ENCODE assay signal across 40 cellular contexts in genomic region chr17:82410014-82410716, GRCh38. TPM values are rescaled to one million over a fixed set of nuclear protein-coding genes. Genes with fewer than 3 reads are reported as not detected.
"Had no signal": no experiment of that assay in that cellular context is flagged by ENCODE, and none has a peak within 500 bp of the region (broad histone marks: within the 10 kb centered on the region; RNA-seq: fewer than 3 reads in every experiment).

No MANE protein-coding gene starts in this region.

- DNase-seq: activated CD4-positive, alpha-beta memory T cell treated with anti-CD3 and anti-CD28 coated beads for 36 hours; activated CD4-positive, alpha-beta T cell treated with anti-CD3 and anti-CD28 coated beads for 36 hours; activated CD4-positive, alpha-beta T cell treated with anti-CD3 and anti-CD28 coated beads, Interleukin-2, amount 10 ng/mL, durations not matched to agents 24 days and 14 days; activated CD4-positive, CD25-positive, alpha-beta regulatory T cell; activated CD4-positive, CD25-positive, alpha-beta regulatory T cell treated with anti-CD3 and anti-CD28 coated beads, Interleukin-2, amount 50 U/mL, for 72 hours; activated CD8-positive, alpha-beta memory T cell treated with anti-CD3 and anti-CD28 coated beads, Interleukin-2, amount 10 ng/mL, durations not matched to agents 7 days and 5 days; activated CD8-positive, alpha-beta memory T cell treated with anti-CD3 and anti-CD28 coated beads, Interleukin-2, amount 50 U/mL, for 4 hours; activated CD8-positive, alpha-beta T cell treated with anti-CD3 and anti-CD28 coated beads, Interleukin-2, amount 10 ng/mL, durations not matched to agents 7 days and 5 days; activated effector memory CD4-positive, alpha-beta T cell treated with anti-CD3 and anti-CD28 coated beads, Interleukin-2, amount 50 U/mL, for 16 hours; activated naive CD4-positive, alpha-beta T cell treated with anti-CD3 and anti-CD28 coated beads for 36 hours; activated naive CD8-positive, alpha-beta T cell treated with anti-CD3 and anti-CD28 coated beads, Interleukin-2, amount 10 ng/mL, durations not matched to agents 7 days and 5 days; activated T-cell treated with anti-CD3 and anti-CD28 coated beads, Interleukin-2, amount 50 U/mL, for 1 hour; activated T-cell treated with anti-CD3 and anti-CD28 coated beads, Interleukin-2, amount 50 U/mL, for 48 hours; central memory CD4-positive, alpha-beta T cell; cerebellar nuclear complex; colonic mucosa; effector CD8-positive, alpha-beta T cell; esophagus squamous epithelium; foreskin melanocyte; heart right ventricle; T-helper 17 cell; T1000 had no signal

- H3K4me3 ChIP-seq: ascending aorta, breast epithelium, cardiac muscle cell, colonic mucosa, esophagus squamous epithelium, gastroesophageal sphincter, heart right ventricle had no signal

- H3K27ac Mint-ChIP-seq: activated CD4-positive, alpha-beta memory T cell treated with anti-CD3 and anti-CD28 coated beads for 36 hours; activated CD4-positive, alpha-beta T cell treated with anti-CD3 and anti-CD28 coated beads for 36 hours; activated CD4-positive, alpha-beta T cell treated with anti-CD3 and anti-CD28 coated beads, Interleukin-2, amount 10 ng/mL, durations not matched to agents 24 days and 14 days; activated CD8-positive, alpha-beta memory T cell treated with anti-CD3 and anti-CD28 coated beads, Interleukin-2, amount 10 ng/mL, durations not matched to agents 7 days and 5 days; activated CD8-positive, alpha-beta T cell treated with anti-CD3 and anti-CD28 coated beads, Interleukin-2, amount 10 ng/mL, durations not matched to agents 7 days and 5 days; activated naive CD4-positive, alpha-beta T cell treated with anti-CD3 and anti-CD28 coated beads for 36 hours; activated naive CD8-positive, alpha-beta T cell treated with anti-CD3 and anti-CD28 coated beads, Interleukin-2, amount 10 ng/mL, durations not matched to agents 7 days and 5 days; activated T-helper 1 cell treated with anti-CD3 and anti-CD28 coated beads, Interleukin-12 subunit alpha, Interleukin-12 subunit beta, Interleukin-2, Interleukin-4 antibody, amounts not matched to agents 30 ng/mL and 10 ng/mL and 1 ng/mL, durations not matched to agents 14 hours and 24 hours and 36 hours; activated T-helper 2 cell treated with anti-CD3 and anti-CD28 coated beads, Interferon-gamma antibody, Interleukin-2, Interleukin-4, amounts not matched to agents 10 μg/mL and 5 μg/mL and 100 μg/mL, durations not matched to agents 14 hours and 24 hours and 36 hours; brain; T-helper 2 cell treated with Interferon-gamma antibody and Interleukin-4, amounts not matched to agents 5 μg/mL and 100 μg/mL, for 36 hours had no signal

- H3K27me3 ChIP-seq: ascending aorta, breast epithelium, cardiac muscle cell, colonic mucosa, esophagus squamous epithelium, gastroesophageal sphincter, heart right ventricle had no signal

- H3K27ac ChIP-seq: ascending aorta, breast epithelium, cardiac muscle cell, colonic mucosa, epithelial cell of prostate, esophagus squamous epithelium, gastroesophageal sphincter, heart right ventricle had no signal

- H3K27me3 Mint-ChIP-seq: activated CD4-positive, alpha-beta memory T cell treated with anti-CD3 and anti-CD28 coated beads for 36 hours; activated CD4-positive, alpha-beta T cell treated with anti-CD3 and anti-CD28 coated beads for 36 hours; activated CD4-positive, alpha-beta T cell treated with anti-CD3 and anti-CD28 coated beads, Interleukin-2, amount 10 ng/mL, durations not matched to agents 24 days and 14 days; activated CD8-positive, alpha-beta memory T cell treated with anti-CD3 and anti-CD28 coated beads, Interleukin-2, amount 10 ng/mL, durations not matched to agents 7 days and 5 days; activated naive CD8-positive, alpha-beta T cell treated with anti-CD3 and anti-CD28 coated beads, Interleukin-2, amount 10 ng/mL, durations not matched to agents 7 days and 5 days; T-helper 17 cell had no signal

- H3K36me3 ChIP-seq: breast epithelium, cardiac muscle cell, colonic mucosa had no signal

- FAIRE-seq: endometrium, endothelial cell of umbilical vein had no signal

- ATAC-seq: activated CD4-positive, alpha-beta T cell treated with anti-CD3 and anti-CD28 coated beads for 36 hours; activated CD8-positive, alpha-beta memory T cell treated with anti-CD3 and anti-CD28 coated beads, Interleukin-2, amount 10 ng/mL, durations not matched to agents 7 days and 5 days; activated CD8-positive, alpha-beta T cell treated with anti-CD3 and anti-CD28 coated beads, Interleukin-2, amount 10 ng/mL, durations not matched to agents 7 days and 5 days; activated naive CD4-positive, alpha-beta T cell treated with anti-CD3 and anti-CD28 coated beads, Interleukin-2, amount 50 U/mL, for 72 hours; gastroesophageal sphincter; heart right ventricle; T-helper 17 cell had no signal

- H3K4me1 ChIP-seq: ascending aorta, breast epithelium, colonic mucosa had no signal

- H3K9me3 ChIP-seq: ascending aorta, breast epithelium, colonic mucosa, esophagus squamous epithelium, gastroesophageal sphincter, heart right ventricle had no signal

- H3K9me3 Mint-ChIP-seq: activated CD4-positive, alpha-beta memory T cell treated with anti-CD3 and anti-CD28 coated beads for 36 hours; activated CD4-positive, alpha-beta T cell treated with anti-CD3 and anti-CD28 coated beads, Interleukin-2, amount 10 ng/mL, durations not matched to agents 24 days and 14 days; activated naive CD4-positive, alpha-beta T cell treated with anti-CD3 and anti-CD28 coated beads for 36 hours; activated naive CD4-positive, alpha-beta T cell treated with anti-CD3 and anti-CD28 coated beads, Interleukin-2, amount 50 U/mL, for 72 hours; activated naive CD8-positive, alpha-beta T cell treated with anti-CD3 and anti-CD28 coated beads, Interleukin-2, amount 10 ng/mL, durations not matched to agents 7 days and 5 days; activated T-helper 1 cell treated with anti-CD3 and anti-CD28 coated beads, Interleukin-12 subunit alpha, Interleukin-12 subunit beta, Interleukin-2, Interleukin-4 antibody, amounts not matched to agents 30 ng/mL and 10 ng/mL and 1 ng/mL, durations not matched to agents 14 hours and 24 hours and 36 hours; activated T-helper 2 cell treated with anti-CD3 and anti-CD28 coated beads, Interferon-gamma antibody, Interleukin-2, Interleukin-4, amounts not matched to agents 10 μg/mL and 5 μg/mL and 100 μg/mL, durations not matched to agents 14 hours and 24 hours and 36 hours; T-helper 2 cell treated with Interferon-gamma antibody and Interleukin-4, amounts not matched to agents 5 μg/mL and 100 μg/mL, for 36 hours had no signal

- H3K4me3 Mint-ChIP-seq: activated CD4-positive, alpha-beta memory T cell treated with anti-CD3 and anti-CD28 coated beads for 36 hours; activated CD4-positive, alpha-beta T cell treated with anti-CD3 and anti-CD28 coated beads for 36 hours; activated CD4-positive, alpha-beta T cell treated with anti-CD3 and anti-CD28 coated beads, Interleukin-2, amount 10 ng/mL, durations not matched to agents 24 days and 14 days; activated CD8-positive, alpha-beta memory T cell treated with anti-CD3 and anti-CD28 coated beads, Interleukin-2, amount 10 ng/mL, durations not matched to agents 7 days and 5 days; activated CD8-positive, alpha-beta T cell treated with anti-CD3 and anti-CD28 coated beads, Interleukin-2, amount 10 ng/mL, durations not matched to agents 7 days and 5 days; activated naive CD4-positive, alpha-beta T cell treated with anti-CD3 and anti-CD28 coated beads for 36 hours; activated naive CD8-positive, alpha-beta T cell treated with anti-CD3 and anti-CD28 coated beads, Interleukin-2, amount 10 ng/mL, durations not matched to agents 7 days and 5 days; activated T-helper 1 cell treated with anti-CD3 and anti-CD28 coated beads, Interleukin-12 subunit alpha, Interleukin-12 subunit beta, Interleukin-2, Interleukin-4 antibody, amounts not matched to agents 30 ng/mL and 10 ng/mL and 1 ng/mL, durations not matched to agents 14 hours and 24 hours and 36 hours; brain; T-helper 17 cell; T-helper 2 cell treated with Interferon-gamma antibody and Interleukin-4, amounts not matched to agents 5 μg/mL and 100 μg/mL, for 36 hours had no signal

RNA-seq across cellular contexts. Expression of gene UTS2R, which starts 38.6 kb away (rescaled TPM):
- total RNA-seq: activated CD4-positive, alpha-beta memory T cell treated with anti-CD3 and anti-CD28 coated beads for 36 hours; activated CD4-positive, alpha-beta T cell treated with anti-CD3 and anti-CD28 coated beads for 36 hours; activated CD8-positive, alpha-beta memory T cell treated with anti-CD3 and anti-CD28 coated beads for 36 hours; activated CD8-positive, alpha-beta T cell treated with anti-CD3 and anti-CD28 coated beads, Interleukin-2, amount 10 ng/mL, durations not matched to agents 7 days and 5 days; activated naive CD4-positive, alpha-beta T cell treated with anti-CD3 and anti-CD28 coated beads for 36 hours; activated naive CD8-positive, alpha-beta T cell treated with anti-CD3 and anti-CD28 coated beads, Interleukin-2, amount 10 ng/mL, durations not matched to agents 7 days and 5 days; activated T-helper 1 cell treated with anti-CD3 and anti-CD28 coated beads, Interleukin-12 subunit alpha, Interleukin-12 subunit beta, Interleukin-2, Interleukin-4 antibody, amounts not matched to agents 30 ng/mL and 10 ng/mL and 1 ng/mL, durations not matched to agents 14 hours and 24 hours and 36 hours; activated T-helper 2 cell treated with anti-CD3 and anti-CD28 coated beads, Interferon-gamma antibody, Interleukin-2, Interleukin-4, amounts not matched to agents 10 μg/mL and 5 μg/mL and 100 μg/mL, durations not matched to agents 14 hours and 24 hours and 36 hours; ascending aorta; colonic mucosa; dermis microvascular lymphatic vessel endothelial cell; endothelial cell of umbilical vein; esophagus squamous epithelium; fibroblast of lung; fibroblast of villous mesenchyme; gastroesophageal sphincter; glomerular endothelial cell; T-helper 17 cell had no signal
- polyA plus RNA-seq: endothelial cell of umbilical vein, esophagus, fibroblast of lung had no signal
